In the genomic region with DNA sequence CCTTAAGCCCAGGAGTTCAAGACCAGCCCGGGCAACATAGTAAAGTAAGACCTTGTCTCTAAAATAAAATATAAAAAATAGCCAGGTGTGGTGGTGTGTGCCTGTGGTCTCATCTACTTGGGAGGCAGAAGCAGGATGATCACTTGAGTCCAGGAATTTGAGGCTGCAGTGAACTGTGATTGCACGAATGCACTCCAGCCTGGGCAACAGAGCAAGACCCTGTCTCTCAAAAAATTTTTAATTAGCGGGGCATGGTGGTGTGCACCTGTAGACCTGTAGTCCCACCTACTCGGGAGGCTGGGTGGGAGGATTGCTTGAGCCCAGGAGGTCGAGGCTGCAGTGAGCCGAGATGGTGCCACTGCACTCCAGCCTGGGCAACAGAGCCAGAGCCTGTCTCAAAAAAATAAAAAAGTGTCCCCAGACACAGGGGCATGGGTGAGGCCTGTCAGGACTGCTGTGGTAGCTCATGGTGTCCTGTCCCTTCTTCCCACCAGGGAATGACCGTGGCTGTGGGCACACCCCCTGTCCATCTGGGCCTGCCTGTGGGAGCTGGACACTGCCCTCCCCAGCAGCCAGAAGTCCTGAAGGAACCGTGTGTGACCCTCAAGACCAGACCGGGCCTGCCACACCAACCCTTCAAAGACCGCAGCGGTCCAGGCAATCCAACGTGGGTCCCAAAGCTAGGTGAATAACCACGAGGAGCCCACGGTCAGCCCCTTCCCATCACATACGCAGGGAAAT, we compare ENCODE assay signal across 15 cellular contexts. TPM values are rescaled to one million over a fixed set of nuclear protein-coding genes. Genes with fewer than 3 reads are reported as not detected.
A peak's percentile ranks its signal among the peaks of the same experiment; 100 is the strongest.
DNase-seq lines count a peak whose midpoint lies in the region; ATAC-seq and TF ChIP-seq lines count a peak whose summit lies in the region.
"Had no signal": no experiment of that assay in that cellular context is flagged by ENCODE, and none has a peak within 500 bp of the region (broad histone marks: within the 10 kb centered on the region; RNA-seq: fewer than 3 reads in every experiment).

No MANE protein-coding gene starts in this region.

- TF ChIP-seq CTCF in gastrocnemius medialis (IDR thresholded peaks at IDR 0.05 in 4 of 5, conservative IDR thresholded peaks at IDR 0.05 in 1 of 5), result no peak

- peak overlapping the region; percentile 73 for H3K27ac ChIP-seq in caudate nucleus (ENCODE audit: low read depth, low read length)
- peak overlapping the region; percentile 91 for H3K27ac ChIP-seq in right cardiac atrium (ENCODE audit: low read length)
- peak overlapping the region; percentile 68 to 83 (median 77) for H3K27ac ChIP-seq in gastrocnemius medialis
- H3K27ac ChIP-seq: neural progenitor cell had no signal

- WGBS in right cardiac atrium, result 57% methylated on average over 15 of the region's 15 CpGs

- H3K4me1 ChIP-seq in right cardiac atrium (ENCODE audit: control insufficient read depth, insufficient read depth, low read length) (peaks cover 13% of the 10 kb centered on the region), gastrocnemius medialis (peaks cover 6 to 19% of the 10 kb centered on the region in 2 donors)

- H3K27me3 ChIP-seq in right cardiac atrium (ENCODE audit: control insufficient read depth, insufficient read depth), result no peaks in the 10 kb centered on the region
- H3K27me3 ChIP-seq in gastrocnemius medialis, result no peaks in the 10 kb centered on the region
- H3K27me3 ChIP-seq: neural progenitor cell had no signal

- TF ChIP-seq POLR2A in gastrocnemius medialis (IDR thresholded peaks at IDR 0.05), result no peak

- in situ Hi-C loops in gastrocnemius medialis (cut with MboI; ENCODE audit: low sequenced_read_pairs in 4 of 4), result no loop called here

- H3K9me3 ChIP-seq in right cardiac atrium (ENCODE audit: control insufficient read depth, low read length) (no peaks in the 10 kb centered on the region), gastrocnemius medialis (no peaks in the 10 kb centered on the region)

- H3K4me3 ChIP-seq in right cardiac atrium (ENCODE audit: low read length) (peak overlapping the region; percentile 34), gastrocnemius medialis (peak overlapping the region; percentile 26 to 56 (median 42))
- H3K4me3 ChIP-seq: neural progenitor cell had no signal

- H3K36me3 ChIP-seq in gastrocnemius medialis, result no peaks in the 10 kb centered on the region
- H3K36me3 ChIP-seq: neural progenitor cell had no signal

- DNase-seq in AG20443 (ENCODE audit: low spot score) (peak; percentile 61), caudate nucleus (lab: John Stamatoyannopoulos, UW) (no peak), right cardiac atrium (peak in 1 of 3 donors; percentile 61), gastrocnemius medialis (no peak), nucleus accumbens (lab: John Stamatoyannopoulos, UW) (no peak), midbrain (lab: John Stamatoyannopoulos, UW) (no peak)
- no peak for DNase-seq in activated T-cell treated with anti-CD3 and anti-CD28 coated beads, Interleukin-2, amount 50 U/mL, for 48 hours
- DNase-seq: activated CD4-positive, alpha-beta memory T cell treated with anti-CD3 and anti-CD28 coated beads, Interleukin-2, amount 10 ng/mL, durations not matched to agents 7 days and 5 days; activated naive CD4-positive, alpha-beta T cell treated with anti-CD3 and anti-CD28 coated beads for 36 hours; DMS79 treated with DMSO at 0.1 percent for 48 hours; NCI-H2171; stimulated activated CD4-positive, alpha-beta T cell treated with anti-CD3 and anti-CD28 coated beads, Interleukin-4, amount 100 ng/mL, for 24 hours had no signal

- intact Hi-C loops in right cardiac atrium (cut with DNase I), result no loop called here
- intact Hi-C loops in gastrocnemius medialis (cut with DNase I; ENCODE audit: low total_unique reads), result no loop called here

- ATAC-seq in right cardiac atrium (peak; percentile 46 to 53), gastrocnemius medialis (peak; percentile 22 to 29), HG03025 (IDR thresholded peaks at IDR 0.05; ENCODE audit: low FRiP score, unreplicated experiment) (no peak)

RNA-seq across cellular contexts. Expression of a gene that starts 30.8 kb away (rescaled TPM):
- total RNA-seq in right cardiac atrium, result 10 to 100 TPM; 36.3 to 51.3 (median 45.2) TPM
- 37.5 TPM for polyA plus RNA-seq in right cardiac atrium
- total RNA-seq in gastrocnemius medialis, result 10 to 100 TPM; 39.2 to 72.3 (median 70.1) TPM

RNA-seq across cellular contexts. Expression of a gene that starts 34.1 kb away (rescaled TPM):
- total RNA-seq in right cardiac atrium (1 to 10 TPM; 6.9 to 10.0 (median 7.9) TPM), gastrocnemius medialis (1 to 10 TPM in 2 of 4 donors, under 1 TPM in 2; 0.18 to 2.1 (median 1.1) TPM)
- 4.9 TPM for polyA plus RNA-seq in right cardiac atrium
- total RNA-seq: activated CD4-positive, alpha-beta memory T cell treated with anti-CD3 and anti-CD28 coated beads, Interleukin-2, amount 10 ng/mL, durations not matched to agents 7 days and 5 days; T-helper 1 cell treated with Interleukin-12 subunit alpha and Interleukin-12 subunit beta and Interleukin-4 antibody, amounts not matched to agents 30 ng/mL and 1 ng/mL, for 36 hours had no signal

RNA-seq across cellular contexts. Expression of a gene that starts 34.9 kb away (rescaled TPM):
- total RNA-seq in right cardiac atrium, result 10 to 100 TPM; 18.5 to 27.8 (median 22.1) TPM
- 9.9 TPM for polyA plus RNA-seq in right cardiac atrium
- 1 to 10 TPM; 5.8 to 8.1 (median 7.0) TPM for total RNA-seq in gastrocnemius medialis
